In genomic region chr13:75236774-75237173, GRCh38 we compare ENCODE assay signal across 20 cellular contexts.
DNase-seq lines count a peak whose midpoint lies in the region; ATAC-seq, FAIRE-seq and TF ChIP-seq lines count a peak whose summit lies in the region.
"Had no signal": no experiment of that assay in that cellular context is flagged by ENCODE, and none has a peak within 500 bp of the region (broad histone marks: within the 10 kb centered on the region; RNA-seq: fewer than 3 reads in every experiment).

No MANE protein-coding gene starts in this region.

- H3K27me3 ChIP-seq in foreskin keratinocyte = no peaks in the 10 kb centered on the region
- no peaks in the 10 kb centered on the region for H3K27me3 ChIP-seq in smooth muscle cell (ENCODE audit: low read depth)

- no peak for FAIRE-seq in frontal cortex (lab: Jason Lieb, UNC)
- FAIRE-seq: A549, GM12878, H1 had no signal

- no peaks in the 10 kb centered on the region for H3K36me3 ChIP-seq in smooth muscle cell (ENCODE audit: low read depth)

- no peaks in the 10 kb centered on the region for H3F3A ChIP-seq in smooth muscle cell (ENCODE audit: low read depth)

- no peaks in the 10 kb centered on the region for H3K79me2 ChIP-seq in smooth muscle cell (ENCODE audit: low read depth)

- no peak overlapping the region for H2AFZ ChIP-seq in smooth muscle cell (ENCODE audit: low read depth)

- peak; percentile 35 for DNase-seq in ELR (ENCODE audit: low read depth)
- DNase-seq in M059J (ENCODE audit: low read depth) = peak; percentile 50
- DNase-seq in amniotic epithelial cell (ENCODE audit: low read depth) = peak; percentile 73
- DNase-seq in foreskin keratinocyte = peak in 1 of 2 donors; percentile 48
- DNase-seq in smooth muscle cell (lab: John Stamatoyannopoulos, UW; ENCODE audit: unreplicated experiment) = no peak
- no peak for DNase-seq in activated effector memory CD4-positive, alpha-beta T cell treated with anti-CD3 and anti-CD28 coated beads, Interleukin-2, amount 50 U/mL, for 16 hours
- DNase-seq in NCI-H187 (lab: John Stamatoyannopoulos, UW) = no peak
- DNase-seq in frontal cortex (ENCODE audit: low spot score in 2 of 2) = no peak
- DNase-seq: DMS79, Kasumi-1, MM.1S, NCI-H1092, NCI-H1436, NCI-H2029, NCI-H2171, NCI-H524 treated with DMSO at 0.1 percent for 48 hours, SHP77 had no signal

- no peak overlapping the region for H3K4me2 ChIP-seq in smooth muscle cell
- H3K4me2 ChIP-seq: A549 had no signal

- H3K4me3 ChIP-seq in smooth muscle cell = no peak overlapping the region
- H3K4me3 ChIP-seq: A549, GM12878 had no signal

- 78% methylated on average over 3 of the region's 3 CpGs for WGBS in smooth muscle cell (ENCODE audit: low lambda C conversion rate)

- no peaks in the 10 kb centered on the region for H3K4me1 ChIP-seq in foreskin keratinocyte
- H3K4me1 ChIP-seq in smooth muscle cell (ENCODE audit: low read depth) = no peaks in the 10 kb centered on the region
- H3K4me1 ChIP-seq: A549 had no signal

- no peak overlapping the region for H3K9ac ChIP-seq in smooth muscle cell (ENCODE audit: low read depth)

- H4K20me1 ChIP-seq in smooth muscle cell (ENCODE audit: low read depth) = no peaks in the 10 kb centered on the region

- H3K9me3 ChIP-seq in smooth muscle cell (replicated peaks; ENCODE audit: low read depth) = no peaks in the 10 kb centered on the region
- H3K9me3 ChIP-seq: A549 had no signal

- ATAC-seq in foreskin keratinocyte = peak; percentile 44
- ATAC-seq: A549, GM12878 had no signal

- no peak overlapping the region for H3K27ac ChIP-seq in foreskin keratinocyte
- no peak overlapping the region for H3K27ac ChIP-seq in smooth muscle cell (ENCODE audit: low read depth)
- H3K27ac ChIP-seq: A549 had no signal

- no peak for TF ChIP-seq CTCF in foreskin keratinocyte (conservative IDR thresholded peaks at IDR 0.05)
- TF ChIP-seq CTCF in smooth muscle cell (IDR thresholded peaks at IDR 0.05; ENCODE audit: borderline replicate concordance, insufficient read depth, poor library complexity, severe bottlenecking) = no peak

Comparison
In these comparisons a context has a peak if more than half of its experiments do, and no peak if none do; other contexts are left out.
1. DNase-seq: peak in ELR (single experiment), M059J (single experiment) and amniotic epithelial cell (single experiment); none in smooth muscle cell (single experiment), activated effector memory CD4-positive, alpha-beta T cell treated with anti-CD3 and anti-CD28 coated beads, Interleukin-2, amount 50 U/mL, for 16 hours (single experiment), NCI-H187 (0 of 2) and frontal cortex (0 of 2).